Comparison of ENCODE assay signal across 27 cellular contexts in the genomic region with DNA sequence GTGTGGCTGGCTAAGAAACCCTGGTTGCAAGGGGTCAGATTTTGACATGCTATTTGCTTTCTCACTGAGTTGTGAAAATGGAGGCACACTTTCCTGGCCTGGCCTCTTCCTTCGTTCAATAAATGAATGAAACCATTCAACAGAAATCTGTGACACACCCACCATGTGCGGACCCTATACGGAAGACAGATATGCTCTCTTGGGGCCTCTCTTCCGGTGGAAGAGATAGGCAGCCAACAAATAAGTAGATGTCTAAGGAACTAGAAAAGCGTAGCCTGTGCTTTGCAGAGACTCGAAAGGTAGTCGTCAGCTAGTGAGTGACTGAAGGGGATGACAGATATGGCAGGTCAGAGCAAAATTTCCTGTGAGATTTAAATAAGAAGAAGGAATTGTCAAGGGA. TPM values are rescaled to one million over a fixed set of nuclear protein-coding genes. Genes with fewer than 3 reads are reported as not detected.
DNase-seq lines count a peak whose midpoint lies in the region; ATAC-seq and TF ChIP-seq lines count a peak whose summit lies in the region.
"Had no signal": no experiment of that assay in that cellular context is flagged by ENCODE, and none has a peak within 500 bp of the region (broad histone marks: within the 10 kb centered on the region; RNA-seq: fewer than 3 reads in every experiment).

No MANE protein-coding gene starts in this region.

- TF ChIP-seq CTCF in DOHH2 (IDR thresholded peaks at IDR 0.05; ENCODE audit: low read depth, low read length, poor library complexity, severe bottlenecking) (no peak), fibroblast of villous mesenchyme (IDR thresholded peaks at IDR 0.05; ENCODE audit: insufficient read depth, low read depth, low read length) (no peak), nephron progenitor cell (IDR thresholded peaks at IDR 0.05) (no peak)

- H3K9me3 ChIP-seq in DOHH2 (ENCODE audit: control insufficient read depth, insufficient read depth, low read length): no peaks in the 10 kb centered on the region
- H3K9me3 ChIP-seq in NT2/D1 (ENCODE audit: insufficient read depth, low read length): peaks cover 10% of the 10 kb centered on the region; the same call in 1 of the 2 replicates
- H3K9me3 ChIP-seq: left ventricle myocardium inferior, right lobe of liver, thyroid gland had no signal

- H3K4me1 Mint-ChIP-seq in nephron progenitor cell: peaks cover 93% of the 10 kb centered on the region

- H3K27me3 Mint-ChIP-seq in nephron progenitor cell (ENCODE audit: low read depth, poor library complexity): peaks cover 6% of the 10 kb centered on the region
- H3K27me3 Mint-ChIP-seq: activated CD8-positive, alpha-beta T cell treated with anti-CD3 and anti-CD28 coated beads for 36 hours; stimulated activated naive CD8-positive, alpha-beta T cell treated with anti-CD3 and anti-CD28 coated beads, Interleukin-15, Interleukin-2, amounts not matched to agents 100 ng/mL and 50 ng/mL, for 24 hours had no signal

- H3K4me2 ChIP-seq in DOHH2 (ENCODE audit: low read length): 0 out of 2 replicates have a peak overlapping the region, but pooled peaks have one; percentile 15

- H3K9me2 ChIP-seq in DOHH2 (replicated peaks; ENCODE audit: control insufficient read depth, low read length): no peaks in the 10 kb centered on the region

- peak overlapping the region; percentile 35 for H3K4me3 Mint-ChIP-seq in nephron progenitor cell
- H3K4me3 Mint-ChIP-seq: activated CD8-positive, alpha-beta T cell treated with anti-CD3 and anti-CD28 coated beads for 36 hours; activated naive CD8-positive, alpha-beta T cell treated with anti-CD3 and anti-CD28 coated beads, Interleukin-2, amount 50 U/mL, for 24 hours; stimulated activated naive CD8-positive, alpha-beta T cell treated with anti-CD3 and anti-CD28 coated beads, Interleukin-15, Interleukin-2, amounts not matched to agents 100 ng/mL and 50 ng/mL, for 24 hours; T-helper 2 cell treated with Interferon-gamma antibody and Interleukin-4, amounts not matched to agents 5 μg/mL and 100 μg/mL, for 36 hours had no signal

- no peaks in the 10 kb centered on the region for H3K27me3 ChIP-seq in DOHH2 (ENCODE audit: control insufficient read depth, low read length)
- H3K27me3 ChIP-seq in NT2/D1 (ENCODE audit: insufficient read depth, insufficient read length): peaks cover 31% of the 10 kb centered on the region
- H3K27me3 ChIP-seq: dorsolateral prefrontal cortex, right lobe of liver, thyroid gland had no signal

- H3K27ac Mint-ChIP-seq in nephron progenitor cell: no peak overlapping the region
- H3K27ac Mint-ChIP-seq: activated CD8-positive, alpha-beta T cell treated with anti-CD3 and anti-CD28 coated beads for 36 hours; activated naive CD8-positive, alpha-beta T cell treated with anti-CD3 and anti-CD28 coated beads, Interleukin-2, amount 50 U/mL, for 24 hours; stimulated activated naive CD8-positive, alpha-beta T cell treated with anti-CD3 and anti-CD28 coated beads, Interleukin-15, Interleukin-2, amounts not matched to agents 100 ng/mL and 50 ng/mL, for 24 hours; T-helper 2 cell treated with Interferon-gamma antibody and Interleukin-4, amounts not matched to agents 5 μg/mL and 100 μg/mL, for 36 hours had no signal

- H3K36me3 ChIP-seq in DOHH2 (ENCODE audit: control insufficient read depth, low read length) (no peaks in the 10 kb centered on the region; the same call in 1 of the 2 replicates), NT2/D1 (ENCODE audit: insufficient read depth, insufficient read length, low read length) (peaks cover 10% of the 10 kb centered on the region)
- H3K36me3 ChIP-seq: left ventricle myocardium inferior, right lobe of liver, thyroid gland had no signal

- H3K36me3 Mint-ChIP-seq in nephron progenitor cell (ENCODE audit: low read depth): peaks cover 23% of the 10 kb centered on the region

- H3K9me3 Mint-ChIP-seq in nephron progenitor cell: peaks cover 12% of the 10 kb centered on the region
- H3K9me3 Mint-ChIP-seq: activated CD8-positive, alpha-beta T cell treated with anti-CD3 and anti-CD28 coated beads for 36 hours; activated naive CD8-positive, alpha-beta T cell treated with anti-CD3 and anti-CD28 coated beads, Interleukin-2, amount 50 U/mL, for 24 hours; neural crest cell; stimulated activated naive CD8-positive, alpha-beta T cell treated with anti-CD3 and anti-CD28 coated beads, Interleukin-15, Interleukin-2, amounts not matched to agents 100 ng/mL and 50 ng/mL, for 24 hours; T-helper 2 cell treated with Interferon-gamma antibody and Interleukin-4, amounts not matched to agents 5 μg/mL and 100 μg/mL, for 36 hours had no signal

- peaks cover 87% of the 10 kb centered on the region for H3K79me2 ChIP-seq in DOHH2 (ENCODE audit: control insufficient read depth, low read length)

- ATAC-seq in HG03045 (IDR thresholded peaks at IDR 0.05; ENCODE audit: unreplicated experiment): no peak
- no peak for ATAC-seq in GM19455 (IDR thresholded peaks at IDR 0.05; ENCODE audit: unreplicated experiment)
- no peak for ATAC-seq in HG03342 (IDR thresholded peaks at IDR 0.05; ENCODE audit: unreplicated experiment)
- ATAC-seq: activated CD8-positive, alpha-beta T cell treated with anti-CD3 and anti-CD28 coated beads for 36 hours; right lobe of liver had no signal

- DNase-seq in NT2/D1 (ENCODE audit: low read depth, low spot score) (no peak), fibroblast of villous mesenchyme (ENCODE audit: low read depth) (no peak), nephron progenitor cell (no peak), iPS-NIHi11 (ENCODE audit: low spot score) (no peak)
- DNase-seq: activated CD8-positive, alpha-beta T cell treated with anti-CD3 and anti-CD28 coated beads for 36 hours; activated effector memory CD4-positive, alpha-beta T cell treated with Interleukin-2 at 50 U/mL for 16 hours; activated naive CD8-positive, alpha-beta T cell treated with anti-CD3 and anti-CD28 coated beads, Interleukin-2, amount 50 U/mL, for 24 hours; activated T-cell treated with anti-CD3 and anti-CD28 coated beads for 4 hours; C1 segment of cervical spinal cord; Calu3; cerebellar nuclear complex; DND-41; HCEC 1CT; KG1; NCI-H146; NCI-H2171 had no signal

- H3K4me3 ChIP-seq in DOHH2 (ENCODE audit: low read length) (no peak overlapping the region), NT2/D1 (ENCODE audit: insufficient read length, low read depth) (no peak overlapping the region), fibroblast of villous mesenchyme (ENCODE audit: low read depth, low read length) (peak overlapping the region; percentile 0)
- H3K4me3 ChIP-seq: dorsolateral prefrontal cortex, left ventricle myocardium inferior, right lobe of liver, thyroid gland had no signal

- peaks cover 7% of the 10 kb centered on the region; the same call in 1 of the 2 replicates for H4K20me1 ChIP-seq in DOHH2 (ENCODE audit: control insufficient read depth, insufficient read depth, low read depth, low read length)

- H3K9ac ChIP-seq in NT2/D1 (ENCODE audit: insufficient read length, low read depth): peak overlapping the region; percentile 78

- H3K4me1 ChIP-seq in DOHH2 (ENCODE audit: control insufficient read depth, low read length) (peaks cover 48% of the 10 kb centered on the region), NT2/D1 (ENCODE audit: insufficient read depth, insufficient read length) (peaks cover 50% of the 10 kb centered on the region)

- H3K27ac ChIP-seq in DOHH2 (ENCODE audit: low read depth, low read length): no peak overlapping the region
- H3K27ac ChIP-seq: left ventricle myocardium inferior, right lobe of liver, thyroid gland had no signal

- no peaks in the 10 kb centered on the region for H3F3A ChIP-seq in DOHH2 (ENCODE audit: control insufficient read depth, insufficient read depth)

RNA-seq across cellular contexts. Expression of a gene that starts 5.3 kb away (rescaled TPM):
- 6.0 and 6.1 TPM in 2 replicates for total RNA-seq in fibroblast of villous mesenchyme
